20 cellular contexts compared by ENCODE assay signal in the genomic region with DNA sequence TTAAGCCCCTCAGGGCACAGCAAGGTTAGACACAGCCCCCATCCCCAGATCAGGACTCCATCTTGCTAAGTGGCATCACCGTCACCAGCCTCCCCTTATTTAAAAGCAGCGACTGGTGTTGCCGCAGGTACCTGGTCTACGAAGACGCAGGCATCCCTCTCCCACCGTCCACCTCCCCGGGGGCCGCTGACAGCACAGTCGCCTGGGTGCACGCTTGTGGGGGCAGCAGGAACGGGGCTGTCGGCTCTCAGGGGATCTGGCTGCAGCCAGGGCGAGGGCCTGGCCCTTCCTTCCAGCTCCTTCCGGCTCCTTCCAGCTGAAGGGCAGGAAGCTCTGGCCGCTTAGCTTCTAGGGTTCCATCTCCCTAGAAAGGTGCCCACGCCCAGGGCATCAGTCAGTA. TPM values are rescaled to one million over a fixed set of nuclear protein-coding genes. Genes with fewer than 3 reads are reported as not detected.
"Had no signal": no experiment of that assay in that cellular context is flagged by ENCODE, and none has a peak within 500 bp of the region (broad histone marks: within the 10 kb centered on the region; RNA-seq: fewer than 3 reads in every experiment).

No MANE protein-coding gene starts in this region.

- H3K4me3 ChIP-seq: MG63, SJCRH30 had no signal

- FAIRE-seq: RCC 7860 had no signal

- H3K4me3 Mint-ChIP-seq: IgD-negative memory B cell had no signal

- H3K27ac Mint-ChIP-seq: IgD-negative memory B cell had no signal

- H3K27me3 ChIP-seq: MG63, SJCRH30 had no signal

- H3K4me1 Mint-ChIP-seq: IgD-negative memory B cell had no signal

- H3K9me3 Mint-ChIP-seq: IgD-negative memory B cell had no signal

- ATAC-seq: Right ventricle myocardium inferior, SK-N-SH treated with all-trans-retinoic acid at 6 μM for 48 hours had no signal

- H3K9me3 ChIP-seq: MG63, SJCRH30 had no signal

- DNase-seq: KBM-7, MG63, NCI-H1092 treated with DMSO at 0.1 percent for 48 hours, NCI-H1417, NCI-H1436 treated with DMSO at 0.1 percent for 48 hours, NCI-H1694, NCI-H187 treated with DMSO at 0.1 percent for 48 hours, NCI-H2029 treated with DMSO at 0.1 percent for 48 hours, NCI-H526 treated with DMSO at 0.1 percent for 48 hours, NCI-H748 treated with DMSO at 0.1 percent for 48 hours, RPMI8226, SHP77 treated with DMSO at 0.1 percent for 48 hours had no signal

- H3K27me3 Mint-ChIP-seq: IgD-negative memory B cell had no signal

RNA-seq across cellular contexts. Expression of a gene that starts 17.6 kb away (rescaled TPM):
- total RNA-seq: HT1080, LHCN-M2, NCI-H460, Right ventricle myocardium inferior, SJCRH30 had no signal
- polyA plus RNA-seq: IgD-negative memory B cell had no signal

RNA-seq across cellular contexts. Expression of a gene that starts 37.9 kb away (rescaled TPM):
- total RNA-seq: LHCN-M2, NCI-H460, SJCRH30 had no signal
- polyA plus RNA-seq: IgD-negative memory B cell had no signal
